29 cellular contexts compared by ENCODE assay signal in the genomic region with DNA sequence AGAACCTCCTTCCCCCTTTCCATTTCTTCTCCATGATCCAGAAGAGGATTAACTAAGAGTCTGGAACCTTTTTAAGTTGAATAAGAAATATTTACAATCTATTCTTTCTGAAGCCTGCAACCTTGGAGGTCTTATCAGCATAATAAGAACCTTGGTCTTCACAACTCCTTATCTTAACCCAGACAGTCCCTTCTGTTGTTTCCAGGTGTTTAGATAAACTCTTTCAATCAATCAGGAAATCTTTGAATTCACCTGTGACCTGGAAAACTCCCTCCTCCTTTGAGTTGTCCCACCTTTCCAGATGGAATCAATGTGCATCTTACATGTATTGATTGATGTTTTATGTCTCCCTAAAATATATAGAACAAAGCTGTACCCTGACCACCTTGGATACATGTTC.
"Had no signal": no experiment of that assay in that cellular context is flagged by ENCODE, and none has a peak within 500 bp of the region (broad histone marks: within the 10 kb centered on the region; RNA-seq: fewer than 3 reads in every experiment).

No MANE protein-coding gene starts in this region.

- H3K27me3 ChIP-seq: colonic mucosa, dorsolateral prefrontal cortex, esophagus muscularis mucosa, esophagus squamous epithelium, foreskin keratinocyte, gastroesophageal sphincter, heart left ventricle, hepatocyte had no signal

- H3K36me3 ChIP-seq: colonic mucosa, esophagus muscularis mucosa, esophagus squamous epithelium, gastrocnemius medialis, gastroesophageal sphincter, heart left ventricle, heart right ventricle had no signal

- FAIRE-seq: colon, endometrium, endothelial cell of umbilical vein, frontal cortex had no signal

- H3K4me2 ChIP-seq: hepatocyte had no signal

- H2AFZ ChIP-seq: hepatocyte had no signal

- H3K27ac Mint-ChIP-seq: dendritic cell treated with granulocyte-macrophage colony-stimulating factor and Interleukin-4, amounts not matched to agents 40 ng/mL and 50 ng/mL, for 4 days; effector memory CD8-positive, alpha-beta T cell; endodermal cell had no signal

- H3K9me3 Mint-ChIP-seq: dendritic cell treated with granulocyte-macrophage colony-stimulating factor and Interleukin-4, amounts not matched to agents 40 ng/mL and 50 ng/mL, for 4 days; effector memory CD8-positive, alpha-beta T cell; endodermal cell had no signal

- H3K4me1 ChIP-seq: colonic mucosa had no signal

- DNase-seq: colonic mucosa; cortex of kidney; dermis blood vessel endothelial cell; dorsolateral prefrontal cortex; effector CD4-positive, alpha-beta T cell; effector CD8-positive, alpha-beta T cell; effector memory CD4-positive, alpha-beta T cell; effector memory CD8-positive, alpha-beta T cell; endodermal cell; esophagus squamous epithelium; foreskin fibroblast; foreskin keratinocyte; foreskin melanocyte; gastrocnemius medialis; glutamatergic neuron; head of caudate nucleus; heart left ventricle; heart right ventricle; hippocampal formation had no signal

- ATAC-seq: effector memory CD8-positive, alpha-beta T cell; esophagus mucosa; foreskin keratinocyte; gastrocnemius medialis; gastroesophageal sphincter; heart left ventricle; heart right ventricle had no signal

- H3K4me3 Mint-ChIP-seq: dendritic cell treated with granulocyte-macrophage colony-stimulating factor and Interleukin-4, amounts not matched to agents 40 ng/mL and 50 ng/mL, for 4 days; effector memory CD8-positive, alpha-beta T cell; endodermal cell had no signal

- H3K27ac ChIP-seq: colonic mucosa, dorsolateral prefrontal cortex, epithelial cell of prostate, esophagus muscularis mucosa, esophagus squamous epithelium, foreskin keratinocyte, gastrocnemius medialis, gastroesophageal sphincter, heart left ventricle, heart right ventricle, hepatocyte had no signal

- H3K4me3 ChIP-seq: colonic mucosa, dorsolateral prefrontal cortex, esophagus muscularis mucosa, esophagus squamous epithelium, gastrocnemius medialis, gastroesophageal sphincter, heart left ventricle, heart right ventricle, hepatocyte had no signal

- H3K9me3 ChIP-seq: colonic mucosa, esophagus muscularis mucosa, esophagus squamous epithelium, gastrocnemius medialis, gastroesophageal sphincter, heart left ventricle, heart right ventricle had no signal
